ENCODE assay signal across 1 cellular context in the genomic region with DNA sequence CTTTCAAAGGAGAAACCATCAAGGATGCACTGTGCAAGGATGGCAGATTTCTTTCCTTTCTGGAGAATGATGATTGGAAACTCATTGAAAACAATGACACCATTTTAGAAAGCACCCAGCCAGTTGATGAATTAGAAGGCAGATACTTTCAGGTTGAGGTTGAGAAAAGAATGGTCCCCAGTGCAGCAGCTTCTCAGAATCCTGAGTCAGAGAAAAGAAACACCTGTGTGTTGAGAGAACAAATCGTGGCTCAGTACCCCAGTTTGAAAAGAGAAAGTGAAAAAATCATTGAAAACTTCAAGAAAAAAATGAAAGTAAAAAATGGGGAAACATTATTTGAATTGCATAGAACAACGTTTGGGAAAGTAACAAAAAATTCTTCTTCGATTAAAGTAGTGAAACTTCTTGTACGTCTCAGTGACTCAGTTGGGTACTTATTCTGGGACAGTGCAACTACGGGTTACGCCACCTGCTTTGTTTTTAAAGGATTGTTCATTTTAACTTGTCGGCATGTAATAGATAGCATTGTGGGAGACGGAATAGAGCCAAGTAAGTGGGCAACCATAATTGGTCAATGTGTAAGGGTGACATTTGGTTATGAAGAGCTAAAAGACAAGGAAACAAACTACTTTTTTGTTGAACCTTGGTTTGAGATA.
TF ChIP-seq lines count a peak whose summit lies in the region.

No MANE protein-coding gene starts in this region.

TF ChIP-seq in GM12878, 131 proteins besides CTCF, POLR2A, EP300 and RAD21:
- TF ChIP-seq, protein P1, sequence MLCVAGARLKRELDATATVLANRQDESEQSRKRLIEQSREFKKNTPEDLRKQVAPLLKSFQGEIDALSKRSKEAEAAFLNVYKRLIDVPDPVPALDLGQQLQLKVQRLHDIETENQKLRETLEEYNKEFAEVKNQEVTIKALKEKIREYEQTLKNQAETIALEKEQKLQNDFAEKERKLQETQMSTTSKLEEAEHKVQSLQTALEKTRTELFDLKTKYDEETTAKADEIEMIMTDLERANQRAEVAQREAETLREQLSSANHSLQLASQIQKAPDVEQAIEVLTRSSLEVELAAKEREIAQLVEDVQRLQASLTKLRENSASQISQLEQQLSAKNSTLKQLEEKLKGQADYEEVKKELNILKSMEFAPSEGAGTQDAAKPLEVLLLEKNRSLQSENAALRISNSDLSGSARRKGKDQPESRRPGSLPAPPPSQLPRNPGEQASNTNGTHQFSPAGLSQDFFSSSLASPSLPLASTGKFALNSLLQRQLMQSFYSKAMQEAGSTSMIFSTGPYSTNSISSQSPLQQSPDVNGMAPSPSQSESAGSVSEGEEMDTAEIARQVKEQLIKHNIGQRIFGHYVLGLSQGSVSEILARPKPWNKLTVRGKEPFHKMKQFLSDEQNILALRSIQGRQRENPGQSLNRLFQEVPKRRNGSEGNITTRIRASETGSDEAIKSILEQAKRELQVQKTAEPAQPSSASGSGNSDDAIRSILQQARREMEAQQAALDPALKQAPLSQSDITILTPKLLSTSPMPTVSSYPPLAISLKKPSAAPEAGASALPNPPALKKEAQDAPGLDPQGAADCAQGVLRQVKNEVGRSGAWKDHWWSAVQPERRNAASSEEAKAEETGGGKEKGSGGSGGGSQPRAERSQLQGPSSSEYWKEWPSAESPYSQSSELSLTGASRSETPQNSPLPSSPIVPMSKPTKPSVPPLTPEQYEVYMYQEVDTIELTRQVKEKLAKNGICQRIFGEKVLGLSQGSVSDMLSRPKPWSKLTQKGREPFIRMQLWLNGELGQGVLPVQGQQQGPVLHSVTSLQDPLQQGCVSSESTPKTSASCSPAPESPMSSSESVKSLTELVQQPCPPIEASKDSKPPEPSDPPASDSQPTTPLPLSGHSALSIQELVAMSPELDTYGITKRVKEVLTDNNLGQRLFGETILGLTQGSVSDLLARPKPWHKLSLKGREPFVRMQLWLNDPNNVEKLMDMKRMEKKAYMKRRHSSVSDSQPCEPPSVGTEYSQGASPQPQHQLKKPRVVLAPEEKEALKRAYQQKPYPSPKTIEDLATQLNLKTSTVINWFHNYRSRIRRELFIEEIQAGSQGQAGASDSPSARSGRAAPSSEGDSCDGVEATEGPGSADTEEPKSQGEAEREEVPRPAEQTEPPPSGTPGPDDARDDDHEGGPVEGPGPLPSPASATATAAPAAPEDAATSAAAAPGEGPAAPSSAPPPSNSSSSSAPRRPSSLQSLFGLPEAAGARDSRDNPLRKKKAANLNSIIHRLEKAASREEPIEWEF (IDR thresholded peaks at IDR 0.05; ENCODE audit: insufficient replicate concordance, low read depth, low read length) = no peak
- TF ChIP-seq PAX5 (IDR thresholded peaks at IDR 0.05; ENCODE audit: borderline replicate concordance, low read depth, low read length) (peak; percentile 89), NFIC (IDR thresholded peaks at IDR 0.05; ENCODE audit: low read depth, low read length) (peak; percentile 12), EGR1 (IDR thresholded peaks at IDR 0.05; ENCODE audit: borderline replicate concordance in 1 of 2, low read depth in 2 of 2, low read length in 2 of 2) (no peak), PML (IDR thresholded peaks at IDR 0.05; ENCODE audit: low read length) (no peak), TCF12 (IDR thresholded peaks at IDR 0.05; ENCODE audit: low read depth, low read length) (0 out of 2 replicates have a peak, but pooled peaks have one; percentile 51), DPF2 (IDR thresholded peaks at IDR 0.05) (no peak; the same call in 1 of the 2 replicates), ZBED1 (IDR thresholded peaks at IDR 0.05; ENCODE audit: borderline replicate concordance) (0 out of 2 replicates have a peak, but pooled peaks have one; percentile 8), ZNF217 (IDR thresholded peaks at IDR 0.05) (0 out of 2 replicates have a peak, but pooled peaks have one; percentile 31), MTA3 (IDR thresholded peaks at IDR 0.05; ENCODE audit: borderline replicate concordance, low read length) (0 out of 2 replicates have a peak, but pooled peaks have one; percentile 4), JUNB (IDR thresholded peaks at IDR 0.05) (peak; percentile 54), RCOR1 (conservative IDR thresholded peaks at IDR 0.05; ENCODE audit: low read depth, low read length) (0 out of 2 replicates have a peak, but pooled peaks have one; percentile 40), JUND (IDR thresholded peaks at IDR 0.05; ENCODE audit: low read depth, low read length) (no peak), FOS (IDR thresholded peaks at IDR 0.05; ENCODE audit: borderline replicate concordance, extremely low read depth, insufficient read length) (no peak), BHLHE40 (IDR thresholded peaks at IDR 0.05; ENCODE audit: borderline replicate concordance in 1 of 2, low read depth in 2 of 2, low read length in 1 of 2) (peak in 1 of 2 experiments; percentile 7; a peak in 1 of 4 replicates), NR2C1 (IDR thresholded peaks at IDR 0.05) (no peak), YY1 (IDR thresholded peaks at IDR 0.05; ENCODE audit: low read depth, low read length) (0 out of 2 replicates have a peak, but pooled peaks have one; percentile 44), TCF3 (IDR thresholded peaks at IDR 0.05; ENCODE audit: borderline replicate concordance, insufficient read depth, low read depth, low read length) (0 out of 2 replicates have a peak, but pooled peaks have one; percentile 12), STAT1 (conservative IDR thresholded peaks at IDR 0.05) (no peak), MTA2 (IDR thresholded peaks at IDR 0.05; ENCODE audit: low read depth) (peak; percentile 41; the same call in 1 of the 2 replicates), MEF2A (IDR thresholded peaks at IDR 0.05; ENCODE audit: insufficient read depth, low read depth, low read length) (0 out of 2 replicates have a peak, but pooled peaks have one; percentile 15), IKZF2 (IDR thresholded peaks at IDR 0.05) (no peak; a peak in 1 of 4 replicates), SIN3A (IDR thresholded peaks at IDR 0.05; ENCODE audit: low read depth, low read length) (0 out of 2 replicates have a peak, but pooled peaks have one; percentile 35), GABPA (IDR thresholded peaks at IDR 0.05; ENCODE audit: low read depth) (0 out of 2 replicates have a peak, but pooled peaks have one; percentile 6), SMARCA5 (IDR thresholded peaks at IDR 0.05) (0 out of 2 replicates have a peak, but pooled peaks have one; percentile 31), ATF7 (IDR thresholded peaks at IDR 0.05; ENCODE audit: low read depth) (peak; percentile 18; the same call in 1 of the 2 replicates), SMAD1 (IDR thresholded peaks at IDR 0.05; ENCODE audit: low read depth, partially characterized antibody) (peak; percentile 46), IRF4 (IDR thresholded peaks at IDR 0.05; ENCODE audit: low read depth, low read length) (peak; percentile 71; the same call in 1 of the 2 replicates)
- TF ChIP-seq, protein P2, sequence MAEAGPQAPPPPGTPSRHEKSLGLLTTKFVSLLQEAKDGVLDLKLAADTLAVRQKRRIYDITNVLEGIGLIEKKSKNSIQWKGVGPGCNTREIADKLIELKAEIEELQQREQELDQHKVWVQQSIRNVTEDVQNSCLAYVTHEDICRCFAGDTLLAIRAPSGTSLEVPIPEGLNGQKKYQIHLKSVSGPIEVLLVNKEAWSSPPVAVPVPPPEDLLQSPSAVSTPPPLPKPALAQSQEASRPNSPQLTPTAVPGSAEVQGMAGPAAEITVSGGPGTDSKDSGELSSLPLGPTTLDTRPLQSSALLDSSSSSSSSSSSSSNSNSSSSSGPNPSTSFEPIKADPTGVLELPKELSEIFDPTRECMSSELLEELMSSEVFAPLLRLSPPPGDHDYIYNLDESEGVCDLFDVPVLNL (IDR thresholded peaks at IDR 0.05; ENCODE audit: low read depth, low read length) = no peak
- TF ChIP-seq, protein P3, sequence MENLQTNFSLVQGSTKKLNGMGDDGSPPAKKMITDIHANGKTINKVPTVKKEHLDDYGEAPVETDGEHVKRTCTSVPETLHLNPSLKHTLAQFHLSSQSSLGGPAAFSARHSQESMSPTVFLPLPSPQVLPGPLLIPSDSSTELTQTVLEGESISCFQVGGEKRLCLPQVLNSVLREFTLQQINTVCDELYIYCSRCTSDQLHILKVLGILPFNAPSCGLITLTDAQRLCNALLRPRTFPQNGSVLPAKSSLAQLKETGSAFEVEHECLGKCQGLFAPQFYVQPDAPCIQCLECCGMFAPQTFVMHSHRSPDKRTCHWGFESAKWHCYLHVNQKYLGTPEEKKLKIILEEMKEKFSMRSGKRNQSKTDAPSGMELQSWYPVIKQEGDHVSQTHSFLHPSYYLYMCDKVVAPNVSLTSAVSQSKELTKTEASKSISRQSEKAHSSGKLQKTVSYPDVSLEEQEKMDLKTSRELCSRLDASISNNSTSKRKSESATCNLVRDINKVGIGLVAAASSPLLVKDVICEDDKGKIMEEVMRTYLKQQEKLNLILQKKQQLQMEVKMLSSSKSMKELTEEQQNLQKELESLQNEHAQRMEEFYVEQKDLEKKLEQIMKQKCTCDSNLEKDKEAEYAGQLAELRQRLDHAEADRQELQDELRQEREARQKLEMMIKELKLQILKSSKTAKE (IDR thresholded peaks at IDR 0.05; ENCODE audit: low read depth, poor library complexity, severe bottlenecking) = peak; percentile 54
- TF ChIP-seq, protein P4, sequence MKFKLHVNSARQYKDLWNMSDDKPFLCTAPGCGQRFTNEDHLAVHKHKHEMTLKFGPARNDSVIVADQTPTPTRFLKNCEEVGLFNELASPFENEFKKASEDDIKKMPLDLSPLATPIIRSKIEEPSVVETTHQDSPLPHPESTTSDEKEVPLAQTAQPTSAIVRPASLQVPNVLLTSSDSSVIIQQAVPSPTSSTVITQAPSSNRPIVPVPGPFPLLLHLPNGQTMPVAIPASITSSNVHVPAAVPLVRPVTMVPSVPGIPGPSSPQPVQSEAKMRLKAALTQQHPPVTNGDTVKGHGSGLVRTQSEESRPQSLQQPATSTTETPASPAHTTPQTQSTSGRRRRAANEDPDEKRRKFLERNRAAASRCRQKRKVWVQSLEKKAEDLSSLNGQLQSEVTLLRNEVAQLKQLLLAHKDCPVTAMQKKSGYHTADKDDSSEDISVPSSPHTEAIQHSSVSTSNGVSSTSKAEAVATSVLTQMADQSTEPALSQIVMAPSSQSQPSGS (IDR thresholded peaks at IDR 0.05; ENCODE audit: low read length) = 0 out of 2 replicates have a peak, but pooled peaks have one; percentile 51
